In the genomic region with DNA sequence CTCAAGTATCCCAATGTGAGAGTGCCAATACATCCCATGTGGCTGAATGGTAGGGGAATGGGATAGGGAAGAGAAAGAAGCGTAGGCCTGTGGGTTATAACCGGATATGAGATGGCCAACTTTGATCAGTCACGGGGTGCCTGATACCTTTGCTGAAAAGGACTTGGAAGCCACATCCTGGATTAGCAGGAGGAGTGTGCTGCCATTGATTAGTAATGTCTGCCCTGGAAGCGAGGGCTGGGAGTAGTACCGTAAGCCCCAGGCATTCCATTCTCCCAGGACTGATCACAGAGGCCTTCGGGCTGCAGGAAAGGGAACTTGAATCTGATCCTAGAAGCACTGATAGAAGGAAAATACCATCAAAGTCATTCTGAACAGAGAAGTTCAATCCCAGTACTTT, we compare ENCODE assay signal across 23 cellular contexts.
DNase-seq lines count a peak whose midpoint lies in the region; ATAC-seq, FAIRE-seq and TF ChIP-seq lines count a peak whose summit lies in the region.
"Had no signal": no experiment of that assay in that cellular context is flagged by ENCODE, and none has a peak within 500 bp of the region (broad histone marks: within the 10 kb centered on the region; RNA-seq: fewer than 3 reads in every experiment).

No MANE protein-coding gene starts in this region.

- no peak for TF ChIP-seq EP300 in GM12878 (IDR thresholded peaks at IDR 0.05; ENCODE audit: borderline replicate concordance in 1 of 2, control insufficient read depth in 1 of 2, low read depth in 2 of 2, low read length in 2 of 2)

- DNase-seq in ELF-1 (ENCODE audit: low read depth, low spot score) (peak; percentile 62), GM12878 (ENCODE audit: low read depth, low spot score) (no peak), iPS-NIHi11 (ENCODE audit: low spot score) (peak; percentile 59), hippocampal formation (lab: John Stamatoyannopoulos, UW) (no peak), erythroblast (lab: John Stamatoyannopoulos, UW) (no peak)
- DNase-seq in Jurkat, Clone E6-1 (ENCODE audit: low read depth, low spot score) = peak; percentile 57
- DNase-seq: 8988T; CD4-positive, alpha-beta memory T cell; DND-41; GDM1; MV-4-11; NCI-H187; NCI-H446; NCI-H526; OCI-M1 had no signal

- ATAC-seq in GM12878 (no peak), HG02938 (IDR thresholded peaks at IDR 0.05; ENCODE audit: unreplicated experiment) (no peak), GM18505 (IDR thresholded peaks at IDR 0.05; ENCODE audit: unreplicated experiment) (no peak)
- ATAC-seq: HCT116, HepG2, Right ventricle myocardium inferior had no signal

- in situ Hi-C loops in GM12878 (cut with MboI) = no loop called here

- CTCF ChIA-PET in GM12878 (lab: Yijun Ruan, JAX) = no interaction called here

- no peaks in the 10 kb centered on the region for H4K20me1 ChIP-seq in GM12878 (ENCODE audit: control insufficient read depth, insufficient read depth)

- intact Hi-C loops in GM12878 (cut with micrococcal nuclease; ENCODE audit: unreplicated experiment) = no loop called here

- no peak for TF ChIP-seq POLR2A in GM12878 (IDR thresholded peaks at IDR 0.05; ENCODE audit: low read depth, low read length)
- TF ChIP-seq POLR2A in GM18505 (IDR thresholded peaks at IDR 0.05; ENCODE audit: borderline replicate concordance, extremely low read depth, insufficient read depth, insufficient read length) = no peak
- TF ChIP-seq POLR2A in erythroblast (IDR thresholded peaks at IDR 0.05; ENCODE audit: low read length) = no peak

- H3K4me1 ChIP-seq in GM12878 (ENCODE audit: control insufficient read depth, insufficient read depth, low read length) = no peaks in the 10 kb centered on the region
- H3K4me1 ChIP-seq: BLaER1 treated with 17β-estradiol and CSF1 and Interleukin-3, amounts not matched to agents 10 nM and 100 nM had no signal

- no peak overlapping the region for H2AFZ ChIP-seq in GM12878 (ENCODE audit: control insufficient read depth, low read depth, low read length)

- SMC1A ChIA-PET in GM12878 (lab: Charles Lee; ENCODE audit: uncharacterized antibody, unreplicated experiment) = no interaction called here

- BruUV-seq in GM12878 (replicated peaks; lab: Mats Ljungman, UMichigan) = no TSS peak

- TF ChIP-seq CTCF in GM12878 (IDR thresholded peaks at IDR 0.05 in 2 of 3, conservative IDR thresholded peaks at IDR 0.05 in 1 of 3; ENCODE audit: control insufficient read depth in 2 of 3, extremely low read depth in 1 of 3, insufficient read depth in 1 of 3, low read depth in 3 of 3, low read length in 3 of 3) = no peak

- FAIRE-seq in GM12878 (lab: Jason Lieb, UNC) = no peak
- FAIRE-seq: HepG2, RCC 7860 had no signal

- TF ChIP-seq RAD21 in GM12878 (IDR thresholded peaks at IDR 0.05; ENCODE audit: insufficient read depth, low read depth, low read length) = no peak

- no peaks in the 10 kb centered on the region for H3K9me3 ChIP-seq in GM12878 (replicated peaks; ENCODE audit: control insufficient read depth, insufficient read depth, low read length)
- H3K9me3 ChIP-seq: BLaER1 treated with 17β-estradiol and CSF1 and Interleukin-3, amounts not matched to agents 10 nM and 100 nM had no signal

- no peak overlapping the region for H3K4me3 ChIP-seq in Jurkat, Clone E6-1 (ENCODE audit: low read length)
- H3K4me3 ChIP-seq in GM12878 = no peak overlapping the region
- H3K4me3 ChIP-seq: BLaER1 treated with 17β-estradiol and CSF1 and Interleukin-3, amounts not matched to agents 10 nM and 100 nM had no signal

- no peak overlapping the region for H3K4me2 ChIP-seq in GM12878 (ENCODE audit: control insufficient read depth, insufficient read depth)
- H3K4me2 ChIP-seq: BLaER1 treated with 17β-estradiol and CSF1 and Interleukin-3, amounts not matched to agents 10 nM and 100 nM; KMS-11 had no signal

- RAD21 ChIA-PET in GM12878 (lab: Charles Lee; ENCODE audit: unreplicated experiment) = no interaction called here

- WGBS in GM12878 (ENCODE audit: insufficient coverage, insufficient replicate concordance, low lambda C conversion rate, missing lambda C conversion rate) = 6% methylated on average over 6 of the region's 6 CpGs

- H3K36me3 ChIP-seq in GM12878 (ENCODE audit: control insufficient read depth in 2 of 2, insufficient read depth in 2 of 2, low read length in 1 of 2) = no peaks in the 10 kb centered on the region
- H3K36me3 ChIP-seq: BLaER1 treated with 17β-estradiol and CSF1 and Interleukin-3, amounts not matched to agents 10 nM and 100 nM had no signal

- no peaks in the 10 kb centered on the region for H3K79me2 ChIP-seq in GM12878 (ENCODE audit: control insufficient read depth, insufficient read depth, low read length)

- H3K9ac ChIP-seq in GM12878 (ENCODE audit: control insufficient read depth, insufficient read depth, low read length) = no peak overlapping the region
- H3K9ac ChIP-seq: BLaER1 treated with 17β-estradiol and CSF1 and Interleukin-3, amounts not matched to agents 10 nM and 100 nM; KMS-11 had no signal

- POLR2A ChIA-PET in GM12878 (lab: Charles Lee) = no interaction called here

- peaks cover 3 to 5% of the 10 kb centered on the region in 2 experiments; a peak in 2 of 4 replicates for H3K27me3 ChIP-seq in GM12878 (replicated peaks in 1 of 2; ENCODE audit: control insufficient read depth in 2 of 2, insufficient read depth in 2 of 2, low read length in 1 of 2)

- no peak overlapping the region for H3K27ac ChIP-seq in GM12878 (ENCODE audit: control insufficient read depth, insufficient read depth)
- H3K27ac ChIP-seq: BLaER1 treated with 17β-estradiol and CSF1 and Interleukin-3, amounts not matched to agents 10 nM and 100 nM; KMS-11 had no signal

TF ChIP-seq in GM12878, 131 proteins besides CTCF, POLR2A, EP300 and RAD21:
- no peak for TF ChIP-seq HCFC1 (IDR thresholded peaks at IDR 0.05; ENCODE audit: low read length)
- TF ChIP-seq, protein P1, sequence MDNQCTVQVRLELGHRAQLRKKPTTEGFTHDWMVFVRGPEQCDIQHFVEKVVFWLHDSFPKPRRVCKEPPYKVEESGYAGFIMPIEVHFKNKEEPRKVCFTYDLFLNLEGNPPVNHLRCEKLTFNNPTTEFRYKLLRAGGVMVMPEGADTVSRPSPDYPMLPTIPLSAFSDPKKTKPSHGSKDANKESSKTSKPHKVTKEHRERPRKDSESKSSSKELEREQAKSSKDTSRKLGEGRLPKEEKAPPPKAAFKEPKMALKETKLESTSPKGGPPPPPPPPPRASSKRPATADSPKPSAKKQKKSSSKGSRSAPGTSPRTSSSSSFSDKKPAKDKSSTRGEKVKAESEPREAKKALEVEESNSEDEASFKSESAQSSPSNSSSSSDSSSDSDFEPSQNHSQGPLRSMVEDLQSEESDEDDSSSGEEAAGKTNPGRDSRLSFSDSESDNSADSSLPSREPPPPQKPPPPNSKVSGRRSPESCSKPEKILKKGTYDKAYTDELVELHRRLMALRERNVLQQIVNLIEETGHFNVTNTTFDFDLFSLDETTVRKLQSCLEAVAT (IDR thresholded peaks at IDR 0.05) = peak; percentile 66

Comparison
In these comparisons a context has a peak if more than half of its experiments do, and no peak if none do; other contexts are left out.
1. DNase-seq: peak in ELF-1 (single experiment), Jurkat, Clone E6-1 (single experiment) and iPS-NIHi11 (single experiment); none in GM12878 (single experiment), hippocampal formation (0 of 2) and erythroblast (0 of 2).